ENCODE assay signal across 27 cellular contexts in genomic region chr7:18175801-18176450, GRCh38.
A peak's percentile ranks its signal among the peaks of the same experiment; 100 is the strongest.
DNase-seq lines count a peak whose midpoint lies in the region; ATAC-seq, FAIRE-seq and TF ChIP-seq lines count a peak whose summit lies in the region.
"Had no signal": no experiment of that assay in that cellular context is flagged by ENCODE, and none has a peak within 500 bp of the region (broad histone marks: within the 10 kb centered on the region; RNA-seq: fewer than 3 reads in every experiment).

No MANE protein-coding gene starts in this region.

- H3K4me1 ChIP-seq in endothelial cell of umbilical vein (ENCODE audit: control insufficient read depth, extremely low read depth, insufficient read depth, low read length): no peaks in the 10 kb centered on the region
- H3K4me1 ChIP-seq in mesodermal cell (ENCODE audit: control insufficient read depth, insufficient read depth, low read length, poor library complexity, severe bottlenecking): peaks cover 19% of the 10 kb centered on the region
- no peaks in the 10 kb centered on the region for H3K4me1 ChIP-seq in CD4-positive, alpha-beta memory T cell (ENCODE audit: insufficient read depth, low read length)
- H3K4me1 ChIP-seq: breast epithelium had no signal

- H3K4me3 ChIP-seq in endothelial cell of umbilical vein (replicated peaks in 1 of 3; ENCODE audit: insufficient read depth in 1 of 3, low read depth in 1 of 3, low read length in 3 of 3) (no peak overlapping the region), mesodermal cell (ENCODE audit: extremely low read depth, insufficient read depth, low read length, poor library complexity, severe bottlenecking) (no peak overlapping the region)
- no peak overlapping the region for H3K4me3 ChIP-seq in CD4-positive, alpha-beta memory T cell (ENCODE audit: low read length in 2 of 2)
- H3K4me3 ChIP-seq: breast epithelium, coronary artery, heart right ventricle, spleen had no signal

- BruUV-seq in endothelial cell of umbilical vein (replicated peaks; lab: Mats Ljungman, UMichigan): no TSS peak

- H3K79me2 ChIP-seq in endothelial cell of umbilical vein (ENCODE audit: control insufficient read depth, insufficient read depth, low read length): no peaks in the 10 kb centered on the region

- H3K36me3 ChIP-seq in endothelial cell of umbilical vein (ENCODE audit: control insufficient read depth in 2 of 2, extremely low read depth in 1 of 2, insufficient read depth in 2 of 2, low read length in 2 of 2): no peaks in the 10 kb centered on the region
- no peaks in the 10 kb centered on the region for H3K36me3 ChIP-seq in mesodermal cell (ENCODE audit: control insufficient read depth, insufficient read depth, low read length)
- H3K36me3 ChIP-seq in CD4-positive, alpha-beta memory T cell (ENCODE audit: insufficient read depth, low read length): no peaks in the 10 kb centered on the region
- H3K36me3 ChIP-seq: breast epithelium, heart right ventricle, spleen had no signal

- no peaks in the 10 kb centered on the region for H3K4me1 Mint-ChIP-seq in CD4-positive, alpha-beta memory T cell
- peaks cover 11% of the 10 kb centered on the region for H3K4me1 Mint-ChIP-seq in activated CD4-positive, alpha-beta T cell treated with anti-CD3 and anti-CD28 coated beads for 36 hours

- no peaks in the 10 kb centered on the region for H4K20me1 ChIP-seq in endothelial cell of umbilical vein (replicated peaks; ENCODE audit: control insufficient read depth, extremely low read depth, insufficient read depth, low read length)

- peaks cover 0 to 1% (median 0%) of the 10 kb centered on the region in 8 donors for H3K9me3 Mint-ChIP-seq in CD4-positive, alpha-beta memory T cell
- no peaks in the 10 kb centered on the region for H3K9me3 Mint-ChIP-seq in activated CD4-positive, alpha-beta T cell treated with anti-CD3 and anti-CD28 coated beads for 36 hours (ENCODE audit: low read depth)
- H3K9me3 Mint-ChIP-seq: activated naive CD8-positive, alpha-beta T cell treated with anti-CD3 and anti-CD28 coated beads, Interleukin-2, amount 50 U/mL, for 24 hours had no signal

- peak; percentile 65 for FAIRE-seq in endothelial cell of umbilical vein (lab: Jason Lieb, UNC)
- FAIRE-seq: D721Med, GM12892 had no signal

- DNase-seq in AG08396 (ENCODE audit: low spot score): peak; percentile 4
- peak; percentile 21 for DNase-seq in OCI-M1 (lab: John Stamatoyannopoulos, UW)
- peak; percentile 72 for DNase-seq in endothelial cell of umbilical vein (ENCODE audit: low read depth, low spot score)
- no peak for DNase-seq in CD4-positive, alpha-beta memory T cell
- no peak for DNase-seq in activated CD4-positive, alpha-beta T cell treated with anti-CD3 and anti-CD28 coated beads for 36 hours
- DNase-seq in NCI-H446 treated with DMSO at 0.1 percent for 48 hours (lab: John Stamatoyannopoulos, UW): no peak
- DNase-seq: activated CD4-positive, alpha-beta T cell treated with anti-CD3 and anti-CD28 coated beads for 1 hour; activated gamma-delta T cell; activated naive CD8-positive, alpha-beta T cell treated with anti-CD3 and anti-CD28 coated beads, Interleukin-2, amount 50 U/mL, for 24 hours; heart right ventricle; left cardiac atrium; naive thymus-derived CD4-positive, alpha-beta T cell; NCI-H1105 treated with DMSO at 0.1 percent for 48 hours; NCI-H2029 treated with DMSO at 0.1 percent for 48 hours; NCI-H526; spleen; stimulated activated CD4-positive, alpha-beta T cell treated with anti-CD3 and anti-CD28 coated beads, Interleukin-2, amount 100 ng/mL, for 48 hours had no signal

- no peaks in the 10 kb centered on the region for H3K27me3 ChIP-seq in endothelial cell of umbilical vein (ENCODE audit: control insufficient read depth in 2 of 2, insufficient read depth in 2 of 2, low read length in 2 of 2)
- H3K27me3 ChIP-seq in CD4-positive, alpha-beta memory T cell (ENCODE audit: insufficient read depth, low read length): no peaks in the 10 kb centered on the region
- H3K27me3 ChIP-seq: breast epithelium, heart right ventricle, spleen had no signal

- no peak overlapping the region for H3K9ac ChIP-seq in endothelial cell of umbilical vein (replicated peaks; ENCODE audit: extremely low read depth, insufficient read depth, low read length)

- TF ChIP-seq POLR2A in endothelial cell of umbilical vein (IDR thresholded peaks at IDR 0.05; ENCODE audit: low read depth, low read length): no peak

- TF ChIP-seq CTCF in endothelial cell of umbilical vein (IDR thresholded peaks at IDR 0.05; ENCODE audit: extremely low read depth in 1 of 2, insufficient read depth in 1 of 2, low read depth in 1 of 2, low read length in 2 of 2): no peak

- H3K27me3 Mint-ChIP-seq in CD4-positive, alpha-beta memory T cell: peaks cover 4 to 6% of the 10 kb centered on the region in 2 donors
- H3K27me3 Mint-ChIP-seq in activated CD4-positive, alpha-beta T cell treated with anti-CD3 and anti-CD28 coated beads for 36 hours: peaks cover 11% of the 10 kb centered on the region
- H3K27me3 Mint-ChIP-seq: IgD-negative memory B cell; memory B cell; stimulated activated memory B cell treated with anti-CD40 and anti-IgM and Interleukin-4, amounts not matched to agents 10 μg/mL and 1 μg/mL and 100 μg/mL, for 72 hours had no signal

- H3K4me2 ChIP-seq in endothelial cell of umbilical vein (ENCODE audit: insufficient read depth, low read length): no peak overlapping the region

- 91 to 96% methylated on average over 2 of the region's 2 CpGs for WGBS in mesodermal cell (ENCODE audit: insufficient coverage in 2 of 2), 2 experiments

- peak overlapping the region; percentile 64 for H2AFZ ChIP-seq in endothelial cell of umbilical vein (ENCODE audit: low read depth, low read length)

- no peak for ATAC-seq in GM21423 (IDR thresholded peaks at IDR 0.05; ENCODE audit: unreplicated experiment)
- ATAC-seq in activated CD4-positive, alpha-beta T cell treated with anti-CD3 and anti-CD28 coated beads for 36 hours: no peak
- ATAC-seq: activated naive CD8-positive, alpha-beta T cell treated with anti-CD3 and anti-CD28 coated beads, Interleukin-2, amount 50 U/mL, for 24 hours; heart right ventricle; left cardiac atrium; naive thymus-derived CD4-positive, alpha-beta T cell; stimulated activated memory B cell treated with anti-CD40 and anti-IgM and Interleukin-4, amounts not matched to agents 10 μg/mL and 1 μg/mL and 100 μg/mL, for 72 hours had no signal

- dilution Hi-C loops in endothelial cell of umbilical vein (cut with MboI; ENCODE audit: extremely low pct_ligation_motif_present, low sequenced_read_pairs): no loop called here

- no peak overlapping the region for H3K4me3 Mint-ChIP-seq in CD4-positive, alpha-beta memory T cell
- H3K4me3 Mint-ChIP-seq in activated CD4-positive, alpha-beta T cell treated with anti-CD3 and anti-CD28 coated beads for 36 hours: no peak overlapping the region
- H3K4me3 Mint-ChIP-seq: activated naive CD8-positive, alpha-beta T cell treated with anti-CD3 and anti-CD28 coated beads, Interleukin-2, amount 50 U/mL, for 24 hours; naive thymus-derived CD4-positive, alpha-beta T cell; stimulated activated memory B cell treated with anti-CD40 and anti-IgM and Interleukin-4, amounts not matched to agents 10 μg/mL and 1 μg/mL and 100 μg/mL, for 72 hours had no signal

- no peaks in the 10 kb centered on the region for H3K36me3 Mint-ChIP-seq in CD4-positive, alpha-beta memory T cell
- H3K36me3 Mint-ChIP-seq in activated CD4-positive, alpha-beta T cell treated with anti-CD3 and anti-CD28 coated beads for 36 hours (ENCODE audit: low read depth): no peaks in the 10 kb centered on the region
- H3K36me3 Mint-ChIP-seq: naive thymus-derived CD4-positive, alpha-beta T cell had no signal

- H3K9me3 ChIP-seq in endothelial cell of umbilical vein (replicated peaks; ENCODE audit: control insufficient read depth, insufficient read depth, low read length) (no peaks in the 10 kb centered on the region), mesodermal cell (ENCODE audit: control insufficient read depth, low read length) (no peaks in the 10 kb centered on the region)
- no peaks in the 10 kb centered on the region for H3K9me3 ChIP-seq in CD4-positive, alpha-beta memory T cell (ENCODE audit: control insufficient read depth in 1 of 2, low read length in 2 of 2)
- H3K9me3 ChIP-seq: breast epithelium, heart right ventricle, spleen had no signal

- POLR2A ChIA-PET in endothelial cell of umbilical vein (lab: Charles Lee): no interaction called here
- POLR2A ChIA-PET in CD4-positive, alpha-beta memory T cell (lab: Charles Lee; ENCODE audit: partially characterized antibody): no interaction called here
- POLR2A ChIA-PET in activated CD4-positive, alpha-beta T cell treated with anti-CD3 and anti-CD28 coated beads for 36 hours (lab: Charles Lee): no interaction called here

- CTCF ChIA-PET in endothelial cell of umbilical vein (lab: Charles Lee): interaction anchor here (1.7 kb wide), 1 partner anchor 406 kb away, joined by 4 read pairs; no protein-coding TSS in a partner anchor
- CTCF ChIA-PET in CD4-positive, alpha-beta memory T cell (lab: Charles Lee; ENCODE audit: partially characterized antibody): no interaction called here
- CTCF ChIA-PET in activated CD4-positive, alpha-beta T cell treated with anti-CD3 and anti-CD28 coated beads for 36 hours (lab: Charles Lee): no interaction called here

- no peaks in the 10 kb centered on the region for H3K9me1 ChIP-seq in endothelial cell of umbilical vein (replicated peaks; ENCODE audit: control insufficient read depth, extremely low read depth, insufficient read depth, low read length)

- H3K27ac ChIP-seq in endothelial cell of umbilical vein (ENCODE audit: insufficient read depth, low read depth, low read length): peak overlapping the region; percentile 7
- peak overlapping the region; percentile 81 for H3K27ac ChIP-seq in mesodermal cell (ENCODE audit: low read depth, low read length, severe bottlenecking)
- no peak overlapping the region for H3K27ac ChIP-seq in CD4-positive, alpha-beta memory T cell (ENCODE audit: low read depth, low read length)
- H3K27ac ChIP-seq: breast epithelium, coronary artery, heart right ventricle, HL-60 had no signal

- intact Hi-C loops in endothelial cell of umbilical vein (cut with micrococcal nuclease): no loop called here
- intact Hi-C loops in CD4-positive, alpha-beta memory T cell (cut with micrococcal nuclease): no loop called here
- intact Hi-C loops in activated CD4-positive, alpha-beta T cell treated with anti-CD3 and anti-CD28 coated beads for 36 hours (cut with DNase I, micrococcal nuclease): no loop called here

- H3K27ac Mint-ChIP-seq in CD4-positive, alpha-beta memory T cell: no peak overlapping the region
- H3K27ac Mint-ChIP-seq in activated CD4-positive, alpha-beta T cell treated with anti-CD3 and anti-CD28 coated beads for 36 hours: no peak overlapping the region
- H3K27ac Mint-ChIP-seq: activated naive CD8-positive, alpha-beta T cell treated with anti-CD3 and anti-CD28 coated beads, Interleukin-2, amount 50 U/mL, for 24 hours; IgD-negative memory B cell; memory B cell; naive thymus-derived CD4-positive, alpha-beta T cell; stimulated activated memory B cell treated with anti-CD40 and anti-IgM and Interleukin-4, amounts not matched to agents 10 μg/mL and 1 μg/mL and 100 μg/mL, for 72 hours had no signal

TF ChIP-seq in endothelial cell of umbilical vein, 7 proteins besides CTCF, POLR2A, EP300 and RAD21 (continues in another document):
- TF ChIP-seq MYC (IDR thresholded peaks at IDR 0.05; ENCODE audit: low read depth, low read length): no peak
- no peak for TF ChIP-seq EZH2 (IDR thresholded peaks at IDR 0.05; ENCODE audit: borderline replicate concordance, low read depth, low read length, severe bottlenecking)

Comparison
In these comparisons a context has a peak if more than half of its experiments do, and no peak if none do; other contexts are left out.
1. DNase-seq: peak in AG08396 (single experiment), OCI-M1 (single experiment) and endothelial cell of umbilical vein (single experiment); none in CD4-positive, alpha-beta memory T cell (0 of 5), activated CD4-positive, alpha-beta T cell treated with anti-CD3 and anti-CD28 coated beads for 36 hours (single experiment) and NCI-H446 treated with DMSO at 0.1 percent for 48 hours (single experiment).